In the genomic region with DNA sequence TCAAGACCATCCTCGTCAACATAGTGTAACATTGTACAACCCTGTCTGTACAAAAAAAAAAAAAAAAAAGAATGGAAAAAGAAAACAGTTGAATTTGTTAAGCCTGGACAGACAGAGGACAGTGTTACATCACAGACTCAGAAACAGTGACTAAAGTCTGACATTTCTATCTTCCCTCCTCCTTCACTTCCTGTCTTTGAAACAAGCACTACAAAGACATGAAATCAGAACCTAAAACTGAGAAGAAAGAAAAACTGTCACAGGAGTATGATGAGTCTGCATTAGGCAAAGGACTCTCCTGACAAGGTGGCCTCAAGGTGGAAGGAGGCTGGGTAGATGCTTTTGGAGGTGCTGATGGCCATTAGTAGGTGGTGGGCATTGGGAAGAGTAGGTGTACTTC, we compare ENCODE assay signal across 11 cellular contexts.
A peak's percentile ranks its signal among the peaks of the same experiment; 100 is the strongest.
DNase-seq lines count a peak whose midpoint lies in the region; ATAC-seq and TF ChIP-seq lines count a peak whose summit lies in the region.
"Had no signal": no experiment of that assay in that cellular context is flagged by ENCODE, and none has a peak within 500 bp of the region (broad histone marks: within the 10 kb centered on the region; RNA-seq: fewer than 3 reads in every experiment).

No MANE protein-coding gene starts in this region.

- peaks cover 2% of the 10 kb centered on the region; the same call in 1 of the 2 replicates for H3K79me2 ChIP-seq in H9 (ENCODE audit: insufficient read depth, low read length)

- POLR2A ChIA-PET in activated CD8-positive, alpha-beta T cell treated with anti-CD3 and anti-CD28 coated beads, Interleukin-2, amount 10 ng/mL, durations not matched to agents 7 days and 5 days (lab: Charles Lee), result no interaction called here

- H3K27me3 ChIP-seq in thymus (ENCODE audit: control insufficient read depth, insufficient read depth) (no peaks in the 10 kb centered on the region), H9 (ENCODE audit: insufficient read depth, low read length) (no peaks in the 10 kb centered on the region)

- H3K4me1 Mint-ChIP-seq in activated naive CD4-positive, alpha-beta T cell treated with anti-CD3 and anti-CD28 coated beads for 36 hours (ENCODE audit: low read depth), result peaks cover 21% of the 10 kb centered on the region
- peaks cover 22% of the 10 kb centered on the region for H3K4me1 Mint-ChIP-seq in activated CD8-positive, alpha-beta T cell treated with anti-CD3 and anti-CD28 coated beads, Interleukin-2, amount 10 ng/mL, durations not matched to agents 7 days and 5 days (ENCODE audit: low read depth)
- H3K4me1 Mint-ChIP-seq in H9, result peaks cover 0 to 3% of the 10 kb centered on the region in 2 experiments; a peak in 2 of 4 replicates

- H3K14ac ChIP-seq in H9 (ENCODE audit: insufficient read depth, low read length), result no peak overlapping the region

- H3K4me3 ChIP-seq in thymus (ENCODE audit: low read length), result no peak overlapping the region

- no peaks in the 10 kb centered on the region for H4K20me1 ChIP-seq in H9 (ENCODE audit: control insufficient read depth, insufficient read depth, insufficient read length)

- H3K79me1 ChIP-seq in H9 (ENCODE audit: insufficient read depth, low read depth, low read length, poor library complexity, severe bottlenecking), result no peaks in the 10 kb centered on the region

- H3K27ac ChIP-seq in thymus (ENCODE audit: low read depth), result peak overlapping the region; percentile 20
- H3K27ac ChIP-seq in H9 (ENCODE audit: insufficient read length, low read depth, low read length), result no peak overlapping the region

- H2BK20ac ChIP-seq in H9 (ENCODE audit: low read depth, low read length, poor library complexity, severe bottlenecking), result no peak overlapping the region

- peak; percentile 9 for DNase-seq in activated naive CD4-positive, alpha-beta T cell treated with anti-CD3 and anti-CD28 coated beads for 36 hours
- no peak for DNase-seq in activated naive CD4-positive, alpha-beta T cell (lab: John Stamatoyannopoulos, UW)
- no peak for DNase-seq in activated CD8-positive, alpha-beta T cell treated with anti-CD3 and anti-CD28 coated beads, Interleukin-2, amount 10 ng/mL, durations not matched to agents 7 days and 5 days
- DNase-seq in H9, result no peak
- DNase-seq in RPMI8226, result no peak
- DNase-seq: aorta, NCI-H510A treated with DMSO at 0.1 percent for 48 hours, small intestine had no signal

- H4K8ac ChIP-seq in H9 (replicated peaks; ENCODE audit: insufficient read length, low read depth, low read length), result no peak overlapping the region

- no peak overlapping the region for H3K23ac ChIP-seq in H9 (ENCODE audit: insufficient read length, low read depth, low read length)

- no peak overlapping the region for H2BK120ac ChIP-seq in H9 (ENCODE audit: low read depth, low read length, poor library complexity, severe bottlenecking)

- H3K23me2 ChIP-seq in H9 (ENCODE audit: insufficient read length, low read depth, low read length, poor library complexity, severe bottlenecking), result no peaks in the 10 kb centered on the region

- H3K4me1 ChIP-seq in thymus (ENCODE audit: control insufficient read depth, insufficient read depth, low read length) (peaks cover 3% of the 10 kb centered on the region), H9 (ENCODE audit: insufficient read depth, low read length) (no peaks in the 10 kb centered on the region)

- no peak overlapping the region for H2BK12ac ChIP-seq in H9 (ENCODE audit: insufficient read length, low read depth, low read length)

- no peak overlapping the region for H4K5ac ChIP-seq in H9 (ENCODE audit: insufficient read length, low read depth, low read length)

- no peak overlapping the region for H3K18ac ChIP-seq in H9 (ENCODE audit: insufficient read length, low read depth, low read length)

- no peak overlapping the region for H3K56ac ChIP-seq in H9 (ENCODE audit: insufficient read length, low read depth, low read length)

- H3K9me3 Mint-ChIP-seq in activated naive CD4-positive, alpha-beta T cell treated with anti-CD3 and anti-CD28 coated beads for 36 hours, result no peaks in the 10 kb centered on the region
- H3K9me3 Mint-ChIP-seq in activated CD8-positive, alpha-beta T cell treated with anti-CD3 and anti-CD28 coated beads, Interleukin-2, amount 10 ng/mL, durations not matched to agents 7 days and 5 days (ENCODE audit: insufficient read depth), result no peaks in the 10 kb centered on the region
- no peaks in the 10 kb centered on the region for H3K9me3 Mint-ChIP-seq in H9

- H3K4ac ChIP-seq in H9 (ENCODE audit: low read depth, low read length), result no peak overlapping the region

- H3K9ac ChIP-seq in H9 (ENCODE audit: extremely low read depth, insufficient read length, low read length), result no peak overlapping the region

- TF ChIP-seq CTCF in H9 (conservative IDR thresholded peaks at IDR 0.05), result no peak

- CTCF ChIA-PET in activated naive CD4-positive, alpha-beta T cell treated with anti-CD3 and anti-CD28 coated beads for 36 hours (lab: Charles Lee), result no interaction called here
- CTCF ChIA-PET in activated CD8-positive, alpha-beta T cell treated with anti-CD3 and anti-CD28 coated beads, Interleukin-2, amount 10 ng/mL, durations not matched to agents 7 days and 5 days (lab: Charles Lee), result no interaction called here

- no peak overlapping the region for H2BK5ac ChIP-seq in H9 (ENCODE audit: insufficient read length, low read length)

- H3K4me3 Mint-ChIP-seq in activated naive CD4-positive, alpha-beta T cell treated with anti-CD3 and anti-CD28 coated beads for 36 hours, result no peak overlapping the region
- no peak overlapping the region for H3K4me3 Mint-ChIP-seq in activated CD8-positive, alpha-beta T cell treated with anti-CD3 and anti-CD28 coated beads, Interleukin-2, amount 10 ng/mL, durations not matched to agents 7 days and 5 days
- no peak overlapping the region for H3K4me3 Mint-ChIP-seq in H9

- peak overlapping the region; percentile 71 for H3K27ac Mint-ChIP-seq in activated naive CD4-positive, alpha-beta T cell treated with anti-CD3 and anti-CD28 coated beads for 36 hours
- H3K27ac Mint-ChIP-seq in activated CD8-positive, alpha-beta T cell treated with anti-CD3 and anti-CD28 coated beads, Interleukin-2, amount 10 ng/mL, durations not matched to agents 7 days and 5 days, result peak overlapping the region; percentile 85
- H3K27ac Mint-ChIP-seq in H9, result no peak overlapping the region

- intact Hi-C loops in activated naive CD4-positive, alpha-beta T cell treated with anti-CD3 and anti-CD28 coated beads for 36 hours (cut with micrococcal nuclease), result loop anchor here (1.0 to 5.0 kb wide), 6 partner anchors 36 to 220 kb away; no protein-coding TSS in a partner anchor

- H2AFZ ChIP-seq in H9 (ENCODE audit: low read length), result no peak overlapping the region

- H4K91ac ChIP-seq in H9 (ENCODE audit: insufficient read length, low read depth, low read length), result no peak overlapping the region

- 98% methylated on average over 1 of the region's 1 CpG for WGBS in thymus
- no CpG with 5 or more reads among the region's 1 CpG for WGBS in H9 (ENCODE audit: extremely low coverage, insufficient read length, low lambda C conversion rate)

- no peaks in the 10 kb centered on the region for H3K27me3 Mint-ChIP-seq in activated naive CD4-positive, alpha-beta T cell treated with anti-CD3 and anti-CD28 coated beads for 36 hours (ENCODE audit: low read depth)
- H3K27me3 Mint-ChIP-seq in activated CD8-positive, alpha-beta T cell treated with anti-CD3 and anti-CD28 coated beads, Interleukin-2, amount 10 ng/mL, durations not matched to agents 7 days and 5 days (ENCODE audit: low read depth), result no peaks in the 10 kb centered on the region
- no peaks in the 10 kb centered on the region for H3K27me3 Mint-ChIP-seq in H9 (ENCODE audit: low read depth)

- H2BK15ac ChIP-seq in H9 (ENCODE audit: low read depth, low read length), result no peak overlapping the region

- H3K9me3 ChIP-seq in thymus (ENCODE audit: control insufficient read depth) (no peaks in the 10 kb centered on the region), H9 (ENCODE audit: control insufficient read depth, low read depth, low read length) (no peaks in the 10 kb centered on the region)

- no peaks in the 10 kb centered on the region for H3K36me3 ChIP-seq in thymus (ENCODE audit: control insufficient read depth, insufficient read depth)

- H3T11ph ChIP-seq in H9 (ENCODE audit: low read length), result no peak overlapping the region

- no peak overlapping the region for H2AK5ac ChIP-seq in H9 (ENCODE audit: insufficient read length, low read length)

- no peak overlapping the region for H3K4me2 ChIP-seq in H9 (ENCODE audit: insufficient read depth, insufficient read length, low read length)

- no peaks in the 10 kb centered on the region for H3K36me3 Mint-ChIP-seq in activated naive CD4-positive, alpha-beta T cell treated with anti-CD3 and anti-CD28 coated beads for 36 hours (ENCODE audit: low read depth)
- H3K36me3 Mint-ChIP-seq in activated CD8-positive, alpha-beta T cell treated with anti-CD3 and anti-CD28 coated beads, Interleukin-2, amount 10 ng/mL, durations not matched to agents 7 days and 5 days (ENCODE audit: low read depth), result no peaks in the 10 kb centered on the region
- H3K36me3 Mint-ChIP-seq in H9 (ENCODE audit: insufficient read depth in 1 of 3, low read depth in 3 of 3), result peaks cover 0 to 9% (median 8%) of the 10 kb centered on the region in 3 experiments; a peak in 3 of 7 replicates

- ATAC-seq in HG03095 (IDR thresholded peaks at IDR 0.05; ENCODE audit: unreplicated experiment), result peak; percentile 78
- ATAC-seq in activated CD8-positive, alpha-beta T cell treated with anti-CD3 and anti-CD28 coated beads, Interleukin-2, amount 10 ng/mL, durations not matched to agents 7 days and 5 days, result peak; percentile 64
- no peak for ATAC-seq in HG03159 (IDR thresholded peaks at IDR 0.05; ENCODE audit: unreplicated experiment)

Comparison
In these comparisons a context has a peak if more than half of its experiments do, and no peak if none do; other contexts are left out.
1. H3K27ac Mint-ChIP-seq: peak in activated naive CD4-positive, alpha-beta T cell treated with anti-CD3 and anti-CD28 coated beads for 36 hours (single experiment) and activated CD8-positive, alpha-beta T cell treated with anti-CD3 and anti-CD28 coated beads, Interleukin-2, amount 10 ng/mL, durations not matched to agents 7 days and 5 days (single experiment); none in H9 (0 of 3).